In the genomic region with DNA sequence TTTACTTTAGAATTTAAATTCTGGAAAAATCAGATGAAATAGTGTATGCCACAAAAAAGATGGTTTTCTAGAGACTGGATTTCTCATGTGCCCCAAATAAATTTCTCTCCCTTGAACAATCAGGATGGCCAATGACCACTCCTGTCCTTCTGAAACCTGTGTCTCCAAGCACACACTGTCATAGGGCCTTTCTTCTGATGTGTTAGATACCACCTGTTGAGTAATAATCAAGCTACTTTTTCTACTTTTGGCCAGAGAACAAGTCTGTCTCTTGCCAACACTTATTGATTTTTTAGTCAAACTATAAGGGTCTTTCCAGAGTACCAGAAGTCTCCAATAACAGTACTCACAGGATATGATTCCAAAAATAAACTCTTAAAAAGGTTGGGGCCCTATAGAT, we compare ENCODE assay signal across 29 cellular contexts.
"Had no signal": no experiment of that assay in that cellular context is flagged by ENCODE, and none has a peak within 500 bp of the region (broad histone marks: within the 10 kb centered on the region; RNA-seq: fewer than 3 reads in every experiment).

No MANE protein-coding gene starts in this region.

- H3K9me3 Mint-ChIP-seq: stimulated activated effector memory CD8-positive, alpha-beta T cell treated with anti-CD3 and anti-CD28 coated beads, Interleukin-12 subunit alpha, Interleukin-12 subunit beta, amount 100 ng/mL, for 72 hours; stimulated activated memory B cell treated with anti-CD40 and anti-IgM and Interleukin-4, amounts not matched to agents 10 μg/mL and 1 μg/mL and 100 μg/mL, for 72 hours; stimulated activated naive B cell treated with anti-CD40 and anti-IgM and Interleukin-4, amounts not matched to agents 10 μg/mL and 1 μg/mL and 100 μg/mL, for 72 hours; stimulated activated naive CD8-positive, alpha-beta T cell treated with anti-CD3 and anti-CD28 coated beads, Interleukin-15, amount 100 ng/mL, for 72 hours; stimulated activated naive CD8-positive, alpha-beta T cell treated with anti-CD3 and anti-CD28 coated beads, Interleukin-15, Interleukin-2, amounts not matched to agents 100 ng/mL and 50 ng/mL, for 24 hours had no signal

- H3K4me1 Mint-ChIP-seq: stimulated activated effector memory CD8-positive, alpha-beta T cell treated with anti-CD3 and anti-CD28 coated beads, Interleukin-12 subunit alpha, Interleukin-12 subunit beta, amount 100 ng/mL, for 72 hours; stimulated activated memory B cell treated with anti-CD40 and anti-IgM and Interleukin-4, amounts not matched to agents 10 μg/mL and 1 μg/mL and 100 μg/mL, for 72 hours; stimulated activated naive B cell treated with anti-CD40 and anti-IgM and Interleukin-4, amounts not matched to agents 10 μg/mL and 1 μg/mL and 100 μg/mL, for 72 hours; stimulated activated naive CD8-positive, alpha-beta T cell treated with anti-CD3 and anti-CD28 coated beads, Interleukin-15, amount 100 ng/mL, for 72 hours had no signal

- H3K27me3 ChIP-seq: testis, thyroid gland, upper lobe of left lung, uterus, vagina had no signal

- ATAC-seq: stimulated activated effector memory CD8-positive, alpha-beta T cell treated with anti-CD3 and anti-CD28 coated beads, Interleukin-12 subunit alpha, Interleukin-12 subunit beta, amount 100 ng/mL, for 72 hours; stimulated activated memory B cell treated with anti-CD40 and anti-IgM and Interleukin-4, amounts not matched to agents 10 μg/mL and 1 μg/mL and 100 μg/mL, for 72 hours; stimulated activated naive B cell treated with anti-CD40 and anti-IgM and Interleukin-4, amounts not matched to agents 10 μg/mL and 1 μg/mL and 100 μg/mL, for 72 hours; stimulated activated naive CD8-positive, alpha-beta T cell treated with anti-CD3 and anti-CD28 coated beads, Interleukin-15, amount 100 ng/mL, for 72 hours; stimulated activated naive CD8-positive, alpha-beta T cell treated with anti-CD3 and anti-CD28 coated beads, Interleukin-15, Interleukin-2, amounts not matched to agents 100 U/mL and 50 U/mL, for 24 hours; upper lobe of right lung had no signal

- H3K4me3 ChIP-seq: stomach, suprapubic skin, testis, thoracic aorta, thyroid gland, tibial artery, tibial nerve, transverse colon, upper lobe of left lung, upper lobe of right lung, uterus, vagina had no signal

- H3K27ac ChIP-seq: stomach, suprapubic skin, testis, thoracic aorta, thyroid gland, tibial artery, tibial nerve, transverse colon, upper lobe of left lung, upper lobe of right lung, uterus, vagina had no signal

- H3K36me3 Mint-ChIP-seq: stimulated activated effector memory CD8-positive, alpha-beta T cell treated with anti-CD3 and anti-CD28 coated beads, Interleukin-12 subunit alpha, Interleukin-12 subunit beta, amount 100 ng/mL, for 72 hours; stimulated activated memory B cell treated with anti-CD40 and anti-IgM and Interleukin-4, amounts not matched to agents 10 μg/mL and 1 μg/mL and 100 μg/mL, for 72 hours; stimulated activated naive B cell treated with anti-CD40 and anti-IgM and Interleukin-4, amounts not matched to agents 10 μg/mL and 1 μg/mL and 100 μg/mL, for 72 hours had no signal

- H3K4me3 Mint-ChIP-seq: stimulated activated effector memory CD8-positive, alpha-beta T cell treated with anti-CD3 and anti-CD28 coated beads, Interleukin-12 subunit alpha, Interleukin-12 subunit beta, amount 100 ng/mL, for 72 hours; stimulated activated memory B cell treated with anti-CD40 and anti-IgM and Interleukin-4, amounts not matched to agents 10 μg/mL and 1 μg/mL and 100 μg/mL, for 72 hours; stimulated activated naive B cell treated with anti-CD40 and anti-IgM and Interleukin-4, amounts not matched to agents 10 μg/mL and 1 μg/mL and 100 μg/mL, for 72 hours; stimulated activated naive CD8-positive, alpha-beta T cell treated with anti-CD3 and anti-CD28 coated beads, Interleukin-15, amount 100 ng/mL, for 72 hours; stimulated activated naive CD8-positive, alpha-beta T cell treated with anti-CD3 and anti-CD28 coated beads, Interleukin-15, Interleukin-2, amounts not matched to agents 100 ng/mL and 50 ng/mL, for 24 hours; type B pancreatic cell had no signal

- H3K9me3 ChIP-seq: stomach, suprapubic skin, testis, thoracic aorta, thyroid gland, tibial artery, tibial nerve, transverse colon, upper lobe of left lung, upper lobe of right lung, uterus, vagina had no signal

- H3K27ac Mint-ChIP-seq: stimulated activated effector memory CD8-positive, alpha-beta T cell treated with anti-CD3 and anti-CD28 coated beads, Interleukin-12 subunit alpha, Interleukin-12 subunit beta, amount 100 ng/mL, for 72 hours; stimulated activated memory B cell treated with anti-CD40 and anti-IgM and Interleukin-4, amounts not matched to agents 10 μg/mL and 1 μg/mL and 100 μg/mL, for 72 hours; stimulated activated naive B cell treated with anti-CD40 and anti-IgM and Interleukin-4, amounts not matched to agents 10 μg/mL and 1 μg/mL and 100 μg/mL, for 72 hours; stimulated activated naive CD8-positive, alpha-beta T cell treated with anti-CD3 and anti-CD28 coated beads, Interleukin-15, amount 100 ng/mL, for 72 hours; stimulated activated naive CD8-positive, alpha-beta T cell treated with anti-CD3 and anti-CD28 coated beads, Interleukin-15, Interleukin-2, amounts not matched to agents 100 ng/mL and 50 ng/mL, for 24 hours; type B pancreatic cell had no signal

- H3K4me1 ChIP-seq: stomach, suprapubic skin, testis, thyroid gland, tibial artery, tibial nerve, transverse colon, upper lobe of left lung, upper lobe of right lung, uterus, vagina had no signal

- DNase-seq: stimulated activated CD4-positive, alpha-beta T cell treated with anti-CD3 and anti-CD28 coated beads, Interleukin-2, amount 100 ng/mL, for 48 hours; stimulated activated CD4-positive, alpha-beta T cell treated with anti-CD3 and anti-CD28 coated beads, Interleukin-4, amount 100 ng/mL, for 1 hour; stimulated activated CD4-positive, alpha-beta T cell treated with anti-CD3 and anti-CD28 coated beads, Interleukin-4, amount 100 ng/mL, for 24 hours; stimulated activated CD4-positive, alpha-beta T cell treated with anti-CD3 and anti-CD28 coated beads, Interleukin-4, amount 100 ng/mL, for 4 hours; stimulated activated CD8-positive, alpha-beta memory T cell treated with anti-CD3 and anti-CD28 coated beads, Interleukin-4, amount 100 ng/mL, for 48 hours; stimulated activated naive B cell treated with anti-CD40 and anti-IgM and Interleukin-4, amounts not matched to agents 10 μg/mL and 1 μg/mL and 100 μg/mL, for 72 hours; stimulated activated naive CD4-positive, alpha-beta T cell; stimulated activated naive CD4-positive, alpha-beta T cell treated with Interleukin-2 at 50 U/mL for 16 hours; stimulated activated naive CD8-positive, alpha-beta T cell treated with anti-CD3 and anti-CD28 coated beads, Interleukin-15, amount 100 ng/mL, for 72 hours; stimulated activated naive CD8-positive, alpha-beta T cell treated with anti-CD3 and anti-CD28 coated beads, Interleukin-15, Interleukin-2, amounts not matched to agents 100 U/mL and 50 U/mL, for 24 hours; stomach; substantia nigra; testis; thyroid gland; tibial artery; transverse colon; trophoblast cell; upper lobe of left lung; upper lobe of right lung; uterus had no signal

- H3K36me3 ChIP-seq: stomach, suprapubic skin, thoracic aorta, thyroid gland, tibial artery, tibial nerve, transverse colon, upper lobe of left lung, upper lobe of right lung, uterus, vagina had no signal

- FAIRE-seq: urothelium cell line had no signal
